In the genomic region with DNA sequence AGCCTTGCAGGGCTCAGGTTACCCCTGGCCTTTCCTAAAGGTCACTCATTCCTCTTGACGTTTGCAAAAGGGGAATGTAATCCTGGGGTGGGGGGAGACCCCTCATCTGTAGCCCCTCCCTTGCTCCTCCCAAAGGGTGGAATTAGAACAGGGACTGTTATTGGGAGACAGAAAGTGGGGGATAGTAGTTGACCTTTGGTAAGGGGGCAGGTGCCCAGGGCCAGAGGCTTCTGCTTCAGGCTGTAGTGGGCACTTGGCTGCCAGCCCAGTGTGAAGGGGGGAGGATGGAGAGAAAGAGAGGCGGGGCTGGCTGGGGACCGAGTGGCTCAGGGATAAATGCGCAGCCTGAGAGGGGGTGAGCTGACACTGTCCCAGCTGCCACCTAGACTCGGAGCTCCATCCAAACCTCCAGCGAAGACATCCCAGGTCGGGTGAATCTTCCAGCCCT, we compare ENCODE assay signal across 1 cellular context.
TF ChIP-seq lines count a peak whose summit lies in the region.

TSS of gene ENO3 (plus strand) at position 363 of the 448 bp plus-strand sequence. CDS start 711 bp downstream, outside the sequence.

TF ChIP-seq in SK-N-SH, 30 proteins besides CTCF, POLR2A, EP300 and RAD21 (continued from another document):
- no peak for TF ChIP-seq POLR2AphosphoS5 (IDR thresholded peaks at IDR 0.05; ENCODE audit: low read depth, low read length)
